In genomic region chr17:42850964-42851363, GRCh38 we compare ENCODE assay signal across 16 cellular contexts. TPM values are rescaled to one million over a fixed set of nuclear protein-coding genes. Genes with fewer than 3 reads are reported as not detected.
A peak's percentile ranks its signal among the peaks of the same experiment; 100 is the strongest.
DNase-seq lines count a peak whose midpoint lies in the region; ATAC-seq and TF ChIP-seq lines count a peak whose summit lies in the region.
"Had no signal": no experiment of that assay in that cellular context is flagged by ENCODE, and none has a peak within 500 bp of the region (broad histone marks: within the 10 kb centered on the region; RNA-seq: fewer than 3 reads in every experiment).

Gene AOC3, plus strand, starts transcription at chr17:42851199. Its CDS starts 145 bp downstream, at chr17:42851344.

- no peaks in the 10 kb centered on the region for H3K9me2 ChIP-seq in PC-9 (ENCODE audit: insufficient read depth)

- DNase-seq in activated naive CD4-positive, alpha-beta T cell treated with anti-CD3 and anti-CD28 coated beads for 36 hours = no peak
- no peak for DNase-seq in activated naive CD4-positive, alpha-beta T cell treated with Interleukin-2 at 50 U/mL for 16 hours
- DNase-seq in lower lobe of right lung (no peak), gastrocnemius medialis (no peak), PC-9 (no peak), KBM-7 (no peak), HEK293T (ENCODE audit: extremely low spot score) (no peak)
- DNase-seq: activated CD4-positive, alpha-beta T cell treated with anti-CD3 and anti-CD28 coated beads, Interleukin-2, amount 50 U/mL, for 48 hours; brain microvascular endothelial cell; CD4-positive, alpha-beta memory T cell; effector memory CD4-positive, alpha-beta T cell; MV-4-11; SHP77; stimulated activated CD4-positive, alpha-beta T cell treated with anti-CD3 and anti-CD28 coated beads, Interleukin-1b, Interleukin-23, amount 100 ng/mL, for 48 hours had no signal

- H3K27ac ChIP-seq in lower lobe of right lung = peak within 1 kb of the TSS; percentile 76
- peak within 1 kb of the TSS in 3 of 4 donors; percentile 64 to 72 (median 64) for H3K27ac ChIP-seq in gastrocnemius medialis
- no peak within 1 kb of the TSS for H3K27ac ChIP-seq in PC-9
- H3K27ac ChIP-seq: 22Rv1, brain microvascular endothelial cell had no signal

- ATAC-seq in lower lobe of right lung = peak; percentile 43 to 51
- ATAC-seq in gastrocnemius medialis = peak in 1 of 2 donors; percentile 16
- no peak for ATAC-seq in HG03442 (IDR thresholded peaks at IDR 0.05; ENCODE audit: unreplicated experiment)

- H3K27me3 Mint-ChIP-seq in activated naive CD4-positive, alpha-beta T cell treated with anti-CD3 and anti-CD28 coated beads for 36 hours (ENCODE audit: low read depth) = no peaks in the 10 kb centered on the region

- H3F3A ChIP-seq in PC-9 (ENCODE audit: insufficient read depth, low read depth) = peaks cover 10% of the 10 kb centered on the region; the same call in 1 of the 2 replicates

- H3K4me1 Mint-ChIP-seq in activated naive CD4-positive, alpha-beta T cell treated with anti-CD3 and anti-CD28 coated beads for 36 hours (ENCODE audit: low read depth) = peaks cover 4% of the 10 kb centered on the region

- POLR2A ChIA-PET in PC-9 (lab: Charles Lee; ENCODE audit: unreplicated experiment) = interaction anchor here (0.7 kb wide), 1 partner anchor 91 kb away, joined by 6 read pairs; no protein-coding TSS in a partner anchor
- POLR2A ChIA-PET in HEK293T (lab: Yijun Ruan, JAX) = interaction anchor here (0.7 kb wide), 1 partner anchor 147 kb away, joined by 4 read pairs; the partner anchor contains the start of gene RPL27

- CTCF ChIA-PET in activated naive CD4-positive, alpha-beta T cell treated with anti-CD3 and anti-CD28 coated beads for 36 hours (lab: Charles Lee) = no interaction called here
- CTCF ChIA-PET in PC-9 (lab: Charles Lee) (no interaction called here), HEK293T (lab: Yijun Ruan, JAX) (no interaction called here)

- no peak for TF ChIP-seq POLR2A in gastrocnemius medialis (IDR thresholded peaks at IDR 0.05)

- no TSS peak for BruUV-seq in PC-9 (replicated peaks; lab: Mats Ljungman, UMichigan)

- H3K36me3 ChIP-seq in lower lobe of right lung = peaks cover under 1% of the 10 kb centered on the region
- H3K36me3 ChIP-seq in gastrocnemius medialis = no peaks in the 10 kb centered on the region
- H3K36me3 ChIP-seq in PC-9 (ENCODE audit: low read depth) = no peaks in the 10 kb centered on the region
- H3K36me3 ChIP-seq: brain microvascular endothelial cell had no signal

- H3K4me3 ChIP-seq in lower lobe of right lung (peak within 1 kb of the TSS; percentile 52), gastrocnemius medialis (peak within 1 kb of the TSS in 3 of 4 donors; percentile 26 to 45 (median 43)), PC-9 (no peak within 1 kb of the TSS)

- TF ChIP-seq CTCF in lower lobe of right lung (IDR thresholded peaks at IDR 0.05) (no peak), gastrocnemius medialis (IDR thresholded peaks at IDR 0.05 in 4 of 5, conservative IDR thresholded peaks at IDR 0.05 in 1 of 5) (no peak), PC-9 (conservative IDR thresholded peaks at IDR 0.05) (no peak)

- no peak within 1 kb of the TSS for H3K4me2 ChIP-seq in PC-9

- no peak within 1 kb of the TSS for H2AFZ ChIP-seq in PC-9

- peaks cover 57% of the 10 kb centered on the region for H3K4me1 ChIP-seq in lower lobe of right lung
- H3K4me1 ChIP-seq in gastrocnemius medialis = peaks cover 0 to 6% of the 10 kb centered on the region in 2 donors
- no peaks in the 10 kb centered on the region for H3K4me1 ChIP-seq in PC-9 (replicated peaks; ENCODE audit: insufficient read depth)

- intact Hi-C loops in activated naive CD4-positive, alpha-beta T cell treated with anti-CD3 and anti-CD28 coated beads for 36 hours (cut with micrococcal nuclease) = no loop called here
- intact Hi-C loops in lower lobe of right lung (cut with DNase I) = no loop called here
- intact Hi-C loops in gastrocnemius medialis (cut with DNase I; ENCODE audit: low total_unique reads) = no loop called here
- intact Hi-C loops in PC-9 (cut with micrococcal nuclease; ENCODE audit: unreplicated experiment) = no loop called here

- H3K36me3 Mint-ChIP-seq in activated naive CD4-positive, alpha-beta T cell treated with anti-CD3 and anti-CD28 coated beads for 36 hours (ENCODE audit: low read depth) = no peaks in the 10 kb centered on the region

- H3K4me3 Mint-ChIP-seq in activated naive CD4-positive, alpha-beta T cell treated with anti-CD3 and anti-CD28 coated beads for 36 hours = no peak within 1 kb of the TSS
- H3K4me3 Mint-ChIP-seq: CD4-positive, alpha-beta memory T cell had no signal

- H3K27me3 ChIP-seq in lower lobe of right lung (ENCODE audit: low read depth) (no peaks in the 10 kb centered on the region), gastrocnemius medialis (peaks cover 0 to 14% (median 0%) of the 10 kb centered on the region in 3 donors), PC-9 (ENCODE audit: insufficient read depth, low read depth) (no peaks in the 10 kb centered on the region)
- H3K27me3 ChIP-seq: brain microvascular endothelial cell had no signal

- in situ Hi-C loops in gastrocnemius medialis (cut with MboI; ENCODE audit: low sequenced_read_pairs in 4 of 4) (no loop called here), KBM-7 (cut with MboI; ENCODE audit: low pct_unique_long_range_greater_than_20kb, low sequenced_read_pairs) (loop anchor here (25.0 kb wide), 1 partner anchor 511 kb away; no protein-coding TSS in a partner anchor)

- no peaks in the 10 kb centered on the region for H3K79me2 ChIP-seq in PC-9 (ENCODE audit: low read depth)

- H3K9me3 Mint-ChIP-seq in activated naive CD4-positive, alpha-beta T cell treated with anti-CD3 and anti-CD28 coated beads for 36 hours = no peaks in the 10 kb centered on the region
- H3K9me3 Mint-ChIP-seq: CD4-positive, alpha-beta memory T cell had no signal

- peak within 1 kb of the TSS; percentile 30 for H3K27ac Mint-ChIP-seq in activated naive CD4-positive, alpha-beta T cell treated with anti-CD3 and anti-CD28 coated beads for 36 hours
- H3K27ac Mint-ChIP-seq: CD4-positive, alpha-beta memory T cell had no signal

- no peaks in the 10 kb centered on the region; the same call in 1 of the 2 replicates for H4K20me1 ChIP-seq in PC-9 (ENCODE audit: insufficient read depth)

- no peaks in the 10 kb centered on the region for H3K9me3 ChIP-seq in lower lobe of right lung
- H3K9me3 ChIP-seq in gastrocnemius medialis = no peaks in the 10 kb centered on the region
- H3K9me3 ChIP-seq in PC-9 (ENCODE audit: insufficient read depth, low read depth) = no peaks in the 10 kb centered on the region

TF ChIP-seq in HEK293T, 16 proteins besides CTCF, POLR2A, EP300 and RAD21:
- no peak for TF ChIP-seq SUZ12 (IDR thresholded peaks at IDR 0.05)
- no peak for TF ChIP-seq FOXM1 (IDR thresholded peaks at IDR 0.05; ENCODE audit: borderline replicate concordance)
- TF ChIP-seq ZNF384 (IDR thresholded peaks at IDR 0.05) = no peak
- TF ChIP-seq FOXA1 (IDR thresholded peaks at IDR 0.05) = no peak
- no peak for TF ChIP-seq HDGF (IDR thresholded peaks at IDR 0.05; ENCODE audit: borderline replicate concordance)
- no peak for TF ChIP-seq L3MBTL2 (conservative IDR thresholded peaks at IDR 0.05)
- TF ChIP-seq ARNT (IDR thresholded peaks at IDR 0.05) = no peak
- no peak for TF ChIP-seq NFRKB (IDR thresholded peaks at IDR 0.05)
- no peak for TF ChIP-seq FOXK2 (IDR thresholded peaks at IDR 0.05)
- TF ChIP-seq ELF4 (IDR thresholded peaks at IDR 0.05) = no peak
- no peak for TF ChIP-seq PKNOX1 (IDR thresholded peaks at IDR 0.05)
- TF ChIP-seq LEF1 (IDR thresholded peaks at IDR 0.05; ENCODE audit: borderline replicate concordance) = no peak
- no peak for TF ChIP-seq SP1 (IDR thresholded peaks at IDR 0.05)
- no peak for TF ChIP-seq CTBP1 (IDR thresholded peaks at IDR 0.05; ENCODE audit: borderline replicate concordance)
- TF ChIP-seq TARDBP (IDR thresholded peaks at IDR 0.05) = no peak

RNA-seq across cellular contexts. Expression of gene AOC3, which starts in this region (rescaled TPM):
- 1 to 10 TPM; 1.4 to 2.6 TPM for total RNA-seq in activated naive CD4-positive, alpha-beta T cell treated with anti-CD3 and anti-CD28 coated beads for 36 hours
- total RNA-seq in lower lobe of right lung = 160 TPM
- total RNA-seq in gastrocnemius medialis = 1 to 10 TPM; 2.2 to 7.2 (median 4.2) TPM
- total RNA-seq in PC-9 (2021) = 0.98 and 2.8 TPM in 2 replicates

Comparison
In these comparisons a context has a peak if more than half of its experiments do, and no peak if none do; other contexts are left out.
1. RNA of gene AOC3 (total RNA-seq): 160 TPM in lower lobe of right lung (single experiment); 2.2 to 7.2 TPM in gastrocnemius medialis, 1.4 to 2.6 TPM in activated naive CD4-positive, alpha-beta T cell treated with anti-CD3 and anti-CD28 coated beads for 36 hours and 0.98 to 2.8 TPM in PC-9; every median in the first group is over 10 times any median in the second.